In the genomic region with DNA sequence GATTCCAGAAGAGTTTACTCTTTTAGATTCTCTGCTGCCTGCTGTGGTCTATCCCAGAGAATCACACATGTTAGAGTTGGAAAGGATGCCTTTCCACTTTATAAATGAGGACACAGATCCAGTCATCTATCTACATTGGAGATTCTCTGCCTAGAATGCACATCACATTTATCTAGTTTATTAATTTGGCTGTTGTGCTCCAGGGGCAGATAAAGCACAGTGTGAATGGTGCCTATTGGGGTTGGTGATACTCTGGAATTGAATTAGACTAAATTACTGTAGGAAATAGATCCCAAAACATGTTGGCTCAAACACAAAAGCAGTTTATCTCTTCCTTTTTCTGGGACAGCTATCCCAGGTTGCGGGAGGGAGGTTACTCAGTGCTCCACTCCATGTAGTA, we compare ENCODE assay signal across 30 cellular contexts. TPM values are rescaled to one million over a fixed set of nuclear protein-coding genes. Genes with fewer than 3 reads are reported as not detected.
"Had no signal": no experiment of that assay in that cellular context is flagged by ENCODE, and none has a peak within 500 bp of the region (broad histone marks: within the 10 kb centered on the region; RNA-seq: fewer than 3 reads in every experiment).

No MANE protein-coding gene starts in this region.

- H3K9me3 ChIP-seq: suprapubic skin, testis, thoracic aorta, thyroid gland, tibial artery, upper lobe of left lung, upper lobe of right lung, vagina had no signal

- H3K4me3 Mint-ChIP-seq: stimulated activated effector memory CD8-positive, alpha-beta T cell treated with anti-CD3 and anti-CD28 coated beads, Interleukin-12 subunit alpha, Interleukin-12 subunit beta, amount 100 ng/mL, for 72 hours; stimulated activated memory B cell treated with anti-CD40 and anti-IgM and Interleukin-4, amounts not matched to agents 10 μg/mL and 1 μg/mL and 100 μg/mL, for 72 hours; stimulated activated naive B cell treated with anti-CD40 and anti-IgM and Interleukin-4, amounts not matched to agents 10 μg/mL and 1 μg/mL and 100 μg/mL, for 72 hours; stimulated activated naive CD8-positive, alpha-beta T cell treated with anti-CD3 and anti-CD28 coated beads, Interleukin-15, amount 100 ng/mL, for 72 hours; stimulated activated naive CD8-positive, alpha-beta T cell treated with anti-CD3 and anti-CD28 coated beads, Interleukin-15, Interleukin-2, amounts not matched to agents 100 ng/mL and 50 ng/mL, for 24 hours had no signal

- H3K27me3 ChIP-seq: testis, thyroid gland, uterus, vagina had no signal

- H3K4me3 ChIP-seq: suprapubic skin, testis, thoracic aorta, thyroid gland, tibial artery, tibial nerve, transverse colon, upper lobe of left lung, upper lobe of right lung, uterus, vagina had no signal

- H3K4me1 ChIP-seq: suprapubic skin, testis, thyroid gland, tibial artery, tibial nerve, transverse colon, upper lobe of left lung, upper lobe of right lung, uterus, vagina had no signal

- H3K36me3 ChIP-seq: suprapubic skin, thoracic aorta, thyroid gland, tibial artery, tibial nerve, transverse colon, upper lobe of left lung, upper lobe of right lung, uterus, vagina had no signal

- H3K4me1 Mint-ChIP-seq: stimulated activated effector memory CD8-positive, alpha-beta T cell treated with anti-CD3 and anti-CD28 coated beads, Interleukin-12 subunit alpha, Interleukin-12 subunit beta, amount 100 ng/mL, for 72 hours; stimulated activated memory B cell treated with anti-CD40 and anti-IgM and Interleukin-4, amounts not matched to agents 10 μg/mL and 1 μg/mL and 100 μg/mL, for 72 hours; stimulated activated naive B cell treated with anti-CD40 and anti-IgM and Interleukin-4, amounts not matched to agents 10 μg/mL and 1 μg/mL and 100 μg/mL, for 72 hours; stimulated activated naive CD8-positive, alpha-beta T cell treated with anti-CD3 and anti-CD28 coated beads, Interleukin-15, amount 100 ng/mL, for 72 hours had no signal

- H3K9me3 Mint-ChIP-seq: stimulated activated effector memory CD8-positive, alpha-beta T cell treated with anti-CD3 and anti-CD28 coated beads, Interleukin-12 subunit alpha, Interleukin-12 subunit beta, amount 100 ng/mL, for 72 hours had no signal

- H3K27ac ChIP-seq: suprapubic skin, testis, thoracic aorta, thyroid gland, tibial artery, tibial nerve, transverse colon, upper lobe of left lung, upper lobe of right lung, uterus, vagina had no signal

- H3K27ac Mint-ChIP-seq: stimulated activated effector memory CD8-positive, alpha-beta T cell treated with anti-CD3 and anti-CD28 coated beads, Interleukin-12 subunit alpha, Interleukin-12 subunit beta, amount 100 ng/mL, for 72 hours; stimulated activated memory B cell treated with anti-CD40 and anti-IgM and Interleukin-4, amounts not matched to agents 10 μg/mL and 1 μg/mL and 100 μg/mL, for 72 hours; stimulated activated naive B cell treated with anti-CD40 and anti-IgM and Interleukin-4, amounts not matched to agents 10 μg/mL and 1 μg/mL and 100 μg/mL, for 72 hours; stimulated activated naive CD8-positive, alpha-beta T cell treated with anti-CD3 and anti-CD28 coated beads, Interleukin-15, amount 100 ng/mL, for 72 hours; stimulated activated naive CD8-positive, alpha-beta T cell treated with anti-CD3 and anti-CD28 coated beads, Interleukin-15, Interleukin-2, amounts not matched to agents 100 ng/mL and 50 ng/mL, for 24 hours had no signal

- ATAC-seq: stimulated activated effector memory CD8-positive, alpha-beta T cell treated with anti-CD3 and anti-CD28 coated beads, Interleukin-12 subunit alpha, Interleukin-12 subunit beta, amount 100 ng/mL, for 72 hours; stimulated activated memory B cell treated with anti-CD40 and anti-IgM and Interleukin-4, amounts not matched to agents 10 μg/mL and 1 μg/mL and 100 μg/mL, for 72 hours; stimulated activated naive B cell treated with anti-CD40 and anti-IgM and Interleukin-4, amounts not matched to agents 10 μg/mL and 1 μg/mL and 100 μg/mL, for 72 hours; stimulated activated naive CD8-positive, alpha-beta T cell treated with anti-CD3 and anti-CD28 coated beads, Interleukin-15, amount 100 ng/mL, for 72 hours; stimulated activated naive CD8-positive, alpha-beta T cell treated with anti-CD3 and anti-CD28 coated beads, Interleukin-15, Interleukin-2, amounts not matched to agents 100 U/mL and 50 U/mL, for 24 hours; upper lobe of right lung had no signal

- DNase-seq: stimulated activated CD4-positive, alpha-beta T cell treated with anti-CD3 and anti-CD28 coated beads, Interleukin-2, amount 100 ng/mL, for 24 hours; stimulated activated CD4-positive, alpha-beta T cell treated with anti-CD3 and anti-CD28 coated beads, Interleukin-2, amount 100 ng/mL, for 48 hours; stimulated activated CD4-positive, alpha-beta T cell treated with anti-CD3 and anti-CD28 coated beads, Interleukin-4, amount 100 ng/mL, for 1 hour; stimulated activated CD4-positive, alpha-beta T cell treated with anti-CD3 and anti-CD28 coated beads, Interleukin-4, amount 100 ng/mL, for 24 hours; stimulated activated CD4-positive, alpha-beta T cell treated with anti-CD3 and anti-CD28 coated beads, Interleukin-4, amount 100 ng/mL, for 4 hours; stimulated activated CD8-positive, alpha-beta memory T cell treated with anti-CD3 and anti-CD28 coated beads, Interleukin-4, amount 100 ng/mL, for 48 hours; stimulated activated naive B cell treated with anti-CD40 and anti-IgM and Interleukin-4, amounts not matched to agents 10 μg/mL and 1 μg/mL and 100 μg/mL, for 72 hours; stimulated activated naive CD4-positive, alpha-beta T cell; stimulated activated naive CD4-positive, alpha-beta T cell treated with Interleukin-2 at 50 U/mL for 16 hours; stimulated activated naive CD8-positive, alpha-beta T cell treated with anti-CD3 and anti-CD28 coated beads, Interleukin-15, amount 100 ng/mL, for 72 hours; stimulated activated naive CD8-positive, alpha-beta T cell treated with anti-CD3 and anti-CD28 coated beads, Interleukin-15, Interleukin-2, amounts not matched to agents 100 U/mL and 50 U/mL, for 24 hours; substantia nigra; testis; thyroid gland; tibial artery; transverse colon; trophoblast cell; upper lobe of left lung; upper lobe of right lung; uterus had no signal

RNA-seq across cellular contexts. Expression of a gene that starts 14.9 kb away (rescaled TPM):
- total RNA-seq: upper lobe of right lung had no signal

RNA-seq across cellular contexts. Expression of a gene that starts 52.9 kb away (rescaled TPM):
- total RNA-seq: subcutaneous adipose tissue, thyroid gland, transverse colon, upper lobe of left lung, upper lobe of right lung, ureter, urinary bladder, uterus, vagina had no signal
- polyA plus RNA-seq: urinary bladder had no signal
